15 cellular contexts compared by ENCODE assay signal in the genomic region with DNA sequence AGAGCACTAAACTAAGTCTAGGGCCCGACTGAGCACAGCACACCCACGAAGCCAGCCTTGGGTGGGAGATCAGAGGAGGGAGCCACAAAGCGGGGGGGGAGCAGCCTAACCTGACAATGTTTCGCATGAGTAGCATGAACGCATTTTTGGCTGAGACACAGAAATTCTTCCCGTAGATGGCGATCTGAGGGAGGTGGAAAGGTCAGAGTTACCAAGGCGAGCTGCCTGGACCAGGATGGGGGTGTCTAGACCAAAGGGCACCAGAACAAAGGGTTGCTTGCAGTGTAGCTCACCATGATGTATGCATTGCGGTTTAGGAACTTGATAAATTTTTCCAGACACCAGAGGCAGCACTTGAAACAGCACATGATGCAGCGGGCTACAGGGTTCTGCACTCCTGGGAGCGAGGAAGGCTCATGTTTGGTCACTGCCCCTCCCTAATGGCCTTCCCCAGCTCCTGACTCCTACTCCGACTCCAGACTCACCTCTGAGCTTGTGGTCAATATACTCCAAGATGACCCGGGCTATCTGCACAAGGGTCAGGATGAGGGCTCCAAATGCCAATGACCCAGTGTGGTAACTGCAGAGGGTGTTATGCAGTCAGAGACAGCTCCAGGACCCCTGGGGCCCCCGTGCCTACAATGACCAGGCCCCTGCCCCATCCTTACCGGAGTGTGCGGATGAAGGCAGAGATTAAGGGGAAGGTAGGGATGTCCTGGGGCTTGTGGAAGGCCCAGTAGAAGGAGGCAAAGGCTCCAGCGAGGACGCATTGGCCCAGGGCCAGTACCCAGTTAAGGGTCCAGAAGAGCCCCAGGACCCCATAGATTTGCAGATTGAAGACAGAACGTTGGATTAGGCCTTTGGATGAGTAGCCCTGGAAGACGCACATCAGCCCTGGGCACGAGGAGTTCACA. TPM values are rescaled to one million over a fixed set of nuclear protein-coding genes. Genes with fewer than 3 reads are reported as not detected.
A peak's percentile ranks its signal among the peaks of the same experiment; 100 is the strongest.
DNase-seq lines count a peak whose midpoint lies in the region; TF ChIP-seq lines count a peak whose summit lies in the region.
"Had no signal": no experiment of that assay in that cellular context is flagged by ENCODE, and none has a peak within 500 bp of the region (broad histone marks: within the 10 kb centered on the region; RNA-seq: fewer than 3 reads in every experiment).

No MANE protein-coding gene starts in this region.

- no peak for DNase-seq in activated CD4-positive, alpha-beta memory T cell treated with anti-CD3 and anti-CD28 coated beads, Interleukin-2, amount 10 ng/mL, durations not matched to agents 7 days and 5 days
- no peak for DNase-seq in activated CD4-positive, alpha-beta memory T cell treated with anti-CD3 and anti-CD28 coated beads for 36 hours
- DNase-seq in RWPE1 (ENCODE audit: low spot score), result no peak
- DNase-seq in glutamatergic neuron, result no peak
- peak; percentile 81 for DNase-seq in renal cortical epithelial cell (ENCODE audit: low read depth)
- no peak for DNase-seq in GM19240 (ENCODE audit: insufficient read length, low spot score)
- DNase-seq in NCI-H187 treated with DMSO at 0.1 percent for 48 hours (lab: John Stamatoyannopoulos, UW), result no peak
- no peak for DNase-seq in SIG-M5 (lab: John Stamatoyannopoulos, UW)
- DNase-seq: activated CD4-positive, alpha-beta T cell treated with anti-CD3 and anti-CD28 coated beads, Interleukin-2, amount 50 U/mL, for 48 hours; CD8-positive, alpha-beta T cell; NCI-H1105 treated with DMSO at 0.1 percent for 48 hours; occipital lobe had no signal

- no peak for TF ChIP-seq CTCF in RWPE1 (conservative IDR thresholded peaks at IDR 0.05; ENCODE audit: low read depth)
- TF ChIP-seq CTCF in glutamatergic neuron (IDR thresholded peaks at IDR 0.05; ENCODE audit: partially characterized antibody, unreplicated experiment), result no peak

- CTCF ChIA-PET in activated CD4-positive, alpha-beta memory T cell treated with anti-CD3 and anti-CD28 coated beads, Interleukin-2, amount 10 ng/mL, durations not matched to agents 7 days and 5 days (lab: Charles Lee), result no interaction called here
- CTCF ChIA-PET in activated CD4-positive, alpha-beta memory T cell treated with anti-CD3 and anti-CD28 coated beads for 36 hours (lab: Charles Lee), result interaction anchor here (0.6 kb wide), 1 partner anchor 73 kb away, joined by 3 read pairs; no protein-coding TSS in a partner anchor
- CTCF ChIA-PET in RWPE1 (lab: Yijun Ruan, JAX), result no interaction called here

- no peak overlapping the region for H3K27ac Mint-ChIP-seq in activated CD4-positive, alpha-beta memory T cell treated with anti-CD3 and anti-CD28 coated beads, Interleukin-2, amount 10 ng/mL, durations not matched to agents 7 days and 5 days
- no peak overlapping the region for H3K27ac Mint-ChIP-seq in activated CD4-positive, alpha-beta memory T cell treated with anti-CD3 and anti-CD28 coated beads for 36 hours
- H3K27ac Mint-ChIP-seq in glutamatergic neuron (ENCODE audit: unreplicated experiment), result peak overlapping the region; percentile 29
- H3K27ac Mint-ChIP-seq: CD8-positive, alpha-beta T cell had no signal

- intact Hi-C loops in activated CD4-positive, alpha-beta memory T cell treated with anti-CD3 and anti-CD28 coated beads for 36 hours (cut with micrococcal nuclease), result no loop called here

- 0 out of 2 replicates have a peak overlapping the region, but pooled peaks have one; percentile 85 for H3K27ac ChIP-seq in RWPE1
- H3K27ac ChIP-seq: A549, SJSA1, skin epidermis had no signal

- POLR2A ChIA-PET in activated CD4-positive, alpha-beta memory T cell treated with anti-CD3 and anti-CD28 coated beads, Interleukin-2, amount 10 ng/mL, durations not matched to agents 7 days and 5 days (lab: Charles Lee), result interaction anchor here (3.4 kb wide), 1 partner anchor 30 kb away, joined by 18 read pairs; no protein-coding TSS in a partner anchor
- POLR2A ChIA-PET in activated CD4-positive, alpha-beta memory T cell treated with anti-CD3 and anti-CD28 coated beads for 36 hours (lab: Charles Lee), result no interaction called here
- POLR2A ChIA-PET in RWPE1 (lab: Yijun Ruan, JAX; ENCODE audit: low non-redundant PET), result no interaction called here

- no peaks in the 10 kb centered on the region for H3K36me3 Mint-ChIP-seq in activated CD4-positive, alpha-beta memory T cell treated with anti-CD3 and anti-CD28 coated beads, Interleukin-2, amount 10 ng/mL, durations not matched to agents 7 days and 5 days (ENCODE audit: low read depth)
- peaks cover 2% of the 10 kb centered on the region for H3K36me3 Mint-ChIP-seq in activated CD4-positive, alpha-beta memory T cell treated with anti-CD3 and anti-CD28 coated beads for 36 hours
- H3K36me3 Mint-ChIP-seq in glutamatergic neuron (ENCODE audit: unreplicated experiment), result no peaks in the 10 kb centered on the region

- peak overlapping the region; percentile 27 for H3K4me3 Mint-ChIP-seq in activated CD4-positive, alpha-beta memory T cell treated with anti-CD3 and anti-CD28 coated beads, Interleukin-2, amount 10 ng/mL, durations not matched to agents 7 days and 5 days
- no peak overlapping the region for H3K4me3 Mint-ChIP-seq in activated CD4-positive, alpha-beta memory T cell treated with anti-CD3 and anti-CD28 coated beads for 36 hours
- H3K4me3 Mint-ChIP-seq in glutamatergic neuron (ENCODE audit: unreplicated experiment), result peak overlapping the region; percentile 59

- H3K4me1 Mint-ChIP-seq in activated CD4-positive, alpha-beta memory T cell treated with anti-CD3 and anti-CD28 coated beads, Interleukin-2, amount 10 ng/mL, durations not matched to agents 7 days and 5 days, result peaks cover 20% of the 10 kb centered on the region
- H3K4me1 Mint-ChIP-seq in activated CD4-positive, alpha-beta memory T cell treated with anti-CD3 and anti-CD28 coated beads for 36 hours (ENCODE audit: low read depth), result peaks cover 20% of the 10 kb centered on the region
- peaks cover 2% of the 10 kb centered on the region for H3K4me1 Mint-ChIP-seq in glutamatergic neuron (ENCODE audit: low read depth, unreplicated experiment)

- no peaks in the 10 kb centered on the region for H3K9me3 Mint-ChIP-seq in activated CD4-positive, alpha-beta memory T cell treated with anti-CD3 and anti-CD28 coated beads, Interleukin-2, amount 10 ng/mL, durations not matched to agents 7 days and 5 days
- no peaks in the 10 kb centered on the region for H3K9me3 Mint-ChIP-seq in activated CD4-positive, alpha-beta memory T cell treated with anti-CD3 and anti-CD28 coated beads for 36 hours
- H3K9me3 Mint-ChIP-seq in glutamatergic neuron (ENCODE audit: unreplicated experiment), result peaks cover 2% of the 10 kb centered on the region
- H3K9me3 Mint-ChIP-seq: CD8-positive, alpha-beta T cell had no signal

- H3K27me3 Mint-ChIP-seq in activated CD4-positive, alpha-beta memory T cell treated with anti-CD3 and anti-CD28 coated beads, Interleukin-2, amount 10 ng/mL, durations not matched to agents 7 days and 5 days, result no peaks in the 10 kb centered on the region
- peaks cover 2% of the 10 kb centered on the region for H3K27me3 Mint-ChIP-seq in activated CD4-positive, alpha-beta memory T cell treated with anti-CD3 and anti-CD28 coated beads for 36 hours
- H3K27me3 Mint-ChIP-seq in glutamatergic neuron (ENCODE audit: unreplicated experiment), result peaks cover 7% of the 10 kb centered on the region

RNA-seq across cellular contexts. Expression of a gene that starts 2.8 kb away (rescaled TPM):
- total RNA-seq in activated CD4-positive, alpha-beta memory T cell treated with anti-CD3 and anti-CD28 coated beads, Interleukin-2, amount 10 ng/mL, durations not matched to agents 7 days and 5 days, result 10 to 100 TPM; 29.2 to 29.6 TPM
- 10 to 100 TPM; 13.0 to 13.4 TPM for total RNA-seq in activated CD4-positive, alpha-beta memory T cell treated with anti-CD3 and anti-CD28 coated beads for 36 hours
- total RNA-seq in glutamatergic neuron (ENCODE audit: unreplicated experiment), result 40.2 TPM
- 104 and 112 TPM in 2 replicates for total RNA-seq in renal cortical epithelial cell

RNA-seq across cellular contexts. Expression of a gene that starts 13.3 kb away (rescaled TPM):
- total RNA-seq in activated CD4-positive, alpha-beta memory T cell treated with anti-CD3 and anti-CD28 coated beads, Interleukin-2, amount 10 ng/mL, durations not matched to agents 7 days and 5 days, result under 1 TPM in 1 of 2 experiments, not detected in 1; 0.38 TPM
- total RNA-seq in activated CD4-positive, alpha-beta memory T cell treated with anti-CD3 and anti-CD28 coated beads for 36 hours, result under 1 TPM in 1 of 2 experiments, not detected in 1; 0.17 TPM
- total RNA-seq in glutamatergic neuron (ENCODE audit: unreplicated experiment) (not detected), renal cortical epithelial cell (1.1 and 26.6 TPM in 2 replicates)
- total RNA-seq: occipital lobe, SJSA1 had no signal

RNA-seq across cellular contexts. Expression of a gene that starts 32.0 kb away (rescaled TPM):
- 10 to 100 TPM; 57.0 to 58.4 TPM for total RNA-seq in activated CD4-positive, alpha-beta memory T cell treated with anti-CD3 and anti-CD28 coated beads, Interleukin-2, amount 10 ng/mL, durations not matched to agents 7 days and 5 days
- total RNA-seq in activated CD4-positive, alpha-beta memory T cell treated with anti-CD3 and anti-CD28 coated beads for 36 hours, result 10 to 100 TPM; 45.5 to 46.0 TPM
- total RNA-seq in glutamatergic neuron (ENCODE audit: unreplicated experiment) (113 TPM), renal cortical epithelial cell (37.7 and 72.3 TPM in 2 replicates)

RNA-seq across cellular contexts. Expression of a gene that starts 36.4 kb away (rescaled TPM):
- total RNA-seq in activated CD4-positive, alpha-beta memory T cell treated with anti-CD3 and anti-CD28 coated beads, Interleukin-2, amount 10 ng/mL, durations not matched to agents 7 days and 5 days, result 1 to 10 TPM in 1 of 2 experiments, under 1 TPM in 1; 0.98 to 1.1 TPM
- 1 to 10 TPM; 1.8 to 2.0 TPM for total RNA-seq in activated CD4-positive, alpha-beta memory T cell treated with anti-CD3 and anti-CD28 coated beads for 36 hours
- total RNA-seq in glutamatergic neuron (ENCODE audit: unreplicated experiment) (16.2 TPM), renal cortical epithelial cell (0.69 and 5.9 TPM in 2 replicates)

RNA-seq across cellular contexts. Expression of a gene that starts 37.9 kb away (rescaled TPM):
- 10 to 100 TPM; 60.6 to 62.6 TPM for total RNA-seq in activated CD4-positive, alpha-beta memory T cell treated with anti-CD3 and anti-CD28 coated beads, Interleukin-2, amount 10 ng/mL, durations not matched to agents 7 days and 5 days
- total RNA-seq in activated CD4-positive, alpha-beta memory T cell treated with anti-CD3 and anti-CD28 coated beads for 36 hours, result 10 to 100 TPM; 59.5 to 62.3 TPM
- total RNA-seq in glutamatergic neuron (ENCODE audit: unreplicated experiment) (93.9 TPM), renal cortical epithelial cell (197 and 264 TPM in 2 replicates)
